ENCODE assay signal across 20 cellular contexts in the genomic region with DNA sequence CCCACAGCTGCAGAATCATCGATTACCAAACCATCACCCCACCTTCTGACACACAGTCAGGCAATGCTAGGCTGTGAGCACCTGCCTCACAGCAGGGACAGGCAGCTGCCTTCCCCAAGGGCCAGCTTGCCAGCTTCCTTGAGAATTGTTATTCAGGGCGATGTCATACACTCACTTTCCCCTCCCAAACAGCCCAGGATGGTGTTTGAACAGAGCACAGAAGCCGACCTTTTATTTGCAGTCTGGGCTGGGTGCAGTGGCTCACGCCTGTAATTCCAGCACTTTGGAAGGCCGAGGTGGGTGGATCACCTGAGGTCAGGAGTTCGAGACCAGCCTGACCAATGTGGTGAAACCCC.
A peak's percentile ranks its signal among the peaks of the same experiment; 100 is the strongest.
DNase-seq lines count a peak whose midpoint lies in the region; ATAC-seq, FAIRE-seq and TF ChIP-seq lines count a peak whose summit lies in the region.
"Had no signal": no experiment of that assay in that cellular context is flagged by ENCODE, and none has a peak within 500 bp of the region (broad histone marks: within the 10 kb centered on the region; RNA-seq: fewer than 3 reads in every experiment).

No MANE protein-coding gene starts in this region.

- H3K4me3 ChIP-seq in GM23338 (no peak overlapping the region), PC-3 (ENCODE audit: low read length) (no peak overlapping the region), small intestine (ENCODE audit: low read depth in 1 of 2, low read length in 2 of 2) (no peak overlapping the region)
- H3K4me3 ChIP-seq: cardiac muscle cell, ovary had no signal

- H3K4me2 ChIP-seq in GM23338 (no peak overlapping the region), PC-3 (ENCODE audit: low read length) (no peak overlapping the region)
- H3K4me2 ChIP-seq: SK-N-SH had no signal

- H3K9me2 ChIP-seq in GM23338 (ENCODE audit: insufficient read depth): no peaks in the 10 kb centered on the region
- H3K9me2 ChIP-seq in PC-3 (replicated peaks; ENCODE audit: low read length): no peaks in the 10 kb centered on the region
- H3K9me2 ChIP-seq: SK-N-SH had no signal

- H3K4me3 Mint-ChIP-seq in GM23338 (no peak overlapping the region), nephron (no peak overlapping the region), WTC11 (no peak overlapping the region)
- H3K4me3 Mint-ChIP-seq: activated naive CD8-positive, alpha-beta T cell treated with anti-CD3 and anti-CD28 coated beads, Interleukin-2, amount 50 U/mL, for 24 hours had no signal

- no peak for FAIRE-seq in small intestine (lab: Jason Lieb, UNC)

- H3K4me1 Mint-ChIP-seq in GM23338: peaks cover 37% of the 10 kb centered on the region
- peaks cover 71% of the 10 kb centered on the region for H3K4me1 Mint-ChIP-seq in nephron
- H3K4me1 Mint-ChIP-seq in WTC11: peaks cover 27% of the 10 kb centered on the region

- H3K27ac ChIP-seq in GM23338 (ENCODE audit: low read depth): no peak overlapping the region
- H3K27ac ChIP-seq in PC-3 (ENCODE audit: low read length): no peak overlapping the region
- H3K27ac ChIP-seq in small intestine (ENCODE audit: low read depth in 1 of 2, low read length in 1 of 2): no peak overlapping the region
- H3K27ac ChIP-seq: cardiac muscle cell, ovary had no signal

- H3K4me1 ChIP-seq in GM23338 (ENCODE audit: insufficient read depth): peaks cover 17% of the 10 kb centered on the region; the same call in 1 of the 2 replicates
- H3K4me1 ChIP-seq in PC-3 (ENCODE audit: insufficient read depth, low read length): no peaks in the 10 kb centered on the region
- no peaks in the 10 kb centered on the region for H3K4me1 ChIP-seq in small intestine (ENCODE audit: control insufficient read depth in 2 of 2, insufficient read depth in 1 of 2, low read depth in 1 of 2, low read length in 1 of 2)

- peak; percentile 45 for DNase-seq in GM23338 (ENCODE audit: low spot score)
- peak; percentile 33 for DNase-seq in NCI-H1092 treated with DMSO at 0.1 percent for 48 hours (lab: John Stamatoyannopoulos, UW)
- peak; percentile 27 for DNase-seq in PC-3
- no peak for DNase-seq in WTC11 (ENCODE audit: low spot score)
- no peak for DNase-seq in small intestine
- DNase-seq in anterior cingulate cortex (lab: John Stamatoyannopoulos, UW): no peak
- DNase-seq: activated CD4-positive, alpha-beta T cell treated with anti-CD3 and anti-CD28 coated beads for 1 hour; activated naive CD8-positive, alpha-beta T cell treated with anti-CD3 and anti-CD28 coated beads, Interleukin-2, amount 50 U/mL, for 24 hours; AML-193; GDM1; left ventricle myocardium superior; NCI-H1048; NCI-H526 treated with DMSO at 0.1 percent for 48 hours; ovary; SK-N-SH; stimulated activated CD4-positive, alpha-beta T cell treated with anti-CD3 and anti-CD28 coated beads, Interleukin-4, amount 100 ng/mL, for 24 hours; T1000 had no signal

- H3K9ac ChIP-seq in PC-3 (ENCODE audit: low read length): no peak overlapping the region
- H3K9ac ChIP-seq: SK-N-SH had no signal

- no peaks in the 10 kb centered on the region for H3K9me3 ChIP-seq in PC-3 (ENCODE audit: low read length)
- no peaks in the 10 kb centered on the region for H3K9me3 ChIP-seq in small intestine (ENCODE audit: control insufficient read depth, low read depth)
- H3K9me3 ChIP-seq: ovary, SK-N-SH had no signal

- CTCF ChIA-PET in PC-3 (lab: Charles Lee) (no interaction called here), WTC11 (lab: Charles Lee) (interaction anchor here (1.0 to 2.3 kb wide), 4 partner anchors 10 to 225 kb away, joined by 3 to 19 read pairs (median 4); no protein-coding TSS in a partner anchor)

- H3K27me3 Mint-ChIP-seq in GM23338 (ENCODE audit: insufficient read depth, low read depth, poor library complexity) (peaks cover 10% of the 10 kb centered on the region), nephron (ENCODE audit: low read depth) (peaks cover 4% of the 10 kb centered on the region), WTC11 (ENCODE audit: low read depth) (no peaks in the 10 kb centered on the region)
- H3K27me3 Mint-ChIP-seq: activated naive CD8-positive, alpha-beta T cell treated with anti-CD3 and anti-CD28 coated beads, Interleukin-2, amount 50 U/mL, for 24 hours had no signal

- H4K20me1 ChIP-seq in GM23338 (replicated peaks; ENCODE audit: insufficient read depth): no peaks in the 10 kb centered on the region
- no peaks in the 10 kb centered on the region for H4K20me1 ChIP-seq in PC-3 (ENCODE audit: low read length)

- H3F3A ChIP-seq in GM23338 (replicated peaks; ENCODE audit: low read depth) (0 out of 2 replicates have a peak, but pooled peaks cover 2% of the 10 kb centered on the region), PC-3 (ENCODE audit: low read length, unreplicated experiment) (no peaks in the 10 kb centered on the region)

- TF ChIP-seq CTCF in GM23338 (conservative IDR thresholded peaks at IDR 0.05; ENCODE audit: low read depth in 2 of 2): no peak
- TF ChIP-seq CTCF in PC-3 (conservative IDR thresholded peaks at IDR 0.05; ENCODE audit: low read depth, low read length): no peak
- no peak for TF ChIP-seq CTCF in nephron (IDR thresholded peaks at IDR 0.05; ENCODE audit: unreplicated experiment in 3 of 3)
- TF ChIP-seq CTCF in WTC11 (IDR thresholded peaks at IDR 0.05): no peak

- no peaks in the 10 kb centered on the region for H3K79me2 ChIP-seq in GM23338 (replicated peaks; ENCODE audit: insufficient read depth)
- no peaks in the 10 kb centered on the region for H3K79me2 ChIP-seq in PC-3 (ENCODE audit: low read length)

- H3K36me3 ChIP-seq in GM23338 (ENCODE audit: insufficient read depth) (no peaks in the 10 kb centered on the region), PC-3 (ENCODE audit: low read depth, low read length) (no peaks in the 10 kb centered on the region), small intestine (ENCODE audit: control insufficient read depth in 2 of 2, insufficient read depth in 2 of 2, low read length in 2 of 2) (peaks cover 0 to 7% of the 10 kb centered on the region in 2 donors)
- H3K36me3 ChIP-seq: cardiac muscle cell, ovary had no signal

- intact Hi-C loops in PC-3 (cut with micrococcal nuclease): no loop called here

- BruUV-seq in PC-3 (replicated peaks; lab: Mats Ljungman, UMichigan): no TSS peak

- H3K27ac Mint-ChIP-seq in GM23338 (no peak overlapping the region), nephron (peak overlapping the region in 2 of 3 experiments; percentile 45 to 57), WTC11 (no peak overlapping the region)
- H3K27ac Mint-ChIP-seq: activated naive CD8-positive, alpha-beta T cell treated with anti-CD3 and anti-CD28 coated beads, Interleukin-2, amount 50 U/mL, for 24 hours had no signal

- H3K9me3 Mint-ChIP-seq in GM23338 (no peaks in the 10 kb centered on the region), nephron (no peaks in the 10 kb centered on the region), WTC11 (no peaks in the 10 kb centered on the region)
- H3K9me3 Mint-ChIP-seq: activated naive CD8-positive, alpha-beta T cell treated with anti-CD3 and anti-CD28 coated beads, Interleukin-2, amount 50 U/mL, for 24 hours had no signal

- POLR2A ChIA-PET in PC-3 (lab: Charles Lee; ENCODE audit: unreplicated experiment) (no interaction called here), WTC11 (lab: Charles Lee) (interaction anchor here (0.5 kb wide), 1 partner anchor 136 kb away, joined by 3 read pairs; no protein-coding TSS in a partner anchor)

- WGBS in small intestine, 3 donors: 39 to 64% (median 59%) methylated on average over 6 of the region's 6 CpGs

- no peak overlapping the region for H2AFZ ChIP-seq in GM23338
- no peak overlapping the region for H2AFZ ChIP-seq in PC-3 (ENCODE audit: low read length)

- no peaks in the 10 kb centered on the region for H3K27me3 ChIP-seq in GM23338 (ENCODE audit: insufficient read depth)
- no peaks in the 10 kb centered on the region for H3K27me3 ChIP-seq in PC-3 (ENCODE audit: low read length)
- H3K27me3 ChIP-seq in small intestine (ENCODE audit: control insufficient read depth in 2 of 2, insufficient read depth in 2 of 2, low read length in 2 of 2): no peaks in the 10 kb centered on the region
- H3K27me3 ChIP-seq: cardiac muscle cell, ovary had no signal

- H3K36me3 Mint-ChIP-seq in GM23338 (ENCODE audit: low read depth) (no peaks in the 10 kb centered on the region), nephron (ENCODE audit: low read depth) (no peaks in the 10 kb centered on the region), WTC11 (no peaks in the 10 kb centered on the region)

- peak; percentile 49 for ATAC-seq in GM23338
- ATAC-seq in PC-3: peak; percentile 22; the same call in 1 of the 2 replicates
- ATAC-seq in WTC11: no peak
- ATAC-seq: activated naive CD8-positive, alpha-beta T cell treated with anti-CD3 and anti-CD28 coated beads, Interleukin-2, amount 50 U/mL, for 24 hours; Panc1 had no signal

TF ChIP-seq in WTC11, 78 proteins besides CTCF, POLR2A, EP300 and RAD21 (continues in another document):
- TF ChIP-seq SP1 (CRISPR knock-in tag; conservative IDR thresholded peaks at IDR 0.05): no peak
- no peak for TF ChIP-seq GTF2I (CRISPR knock-in tag; conservative IDR thresholded peaks at IDR 0.05)
- no peak for TF ChIP-seq ZNF416 (CRISPR knock-in tag; IDR thresholded peaks at IDR 0.05)
- TF ChIP-seq ELF4 (CRISPR knock-in tag; IDR thresholded peaks at IDR 0.05; ENCODE audit: low read depth): no peak
- TF ChIP-seq CBFB (CRISPR knock-in tag; IDR thresholded peaks at IDR 0.05; ENCODE audit: low read depth): no peak
- TF ChIP-seq FOXK1 (CRISPR knock-in tag; IDR thresholded peaks at IDR 0.05): no peak
- no peak for TF ChIP-seq TEAD4 (CRISPR knock-in tag; IDR thresholded peaks at IDR 0.05)
- TF ChIP-seq, protein P1, sequence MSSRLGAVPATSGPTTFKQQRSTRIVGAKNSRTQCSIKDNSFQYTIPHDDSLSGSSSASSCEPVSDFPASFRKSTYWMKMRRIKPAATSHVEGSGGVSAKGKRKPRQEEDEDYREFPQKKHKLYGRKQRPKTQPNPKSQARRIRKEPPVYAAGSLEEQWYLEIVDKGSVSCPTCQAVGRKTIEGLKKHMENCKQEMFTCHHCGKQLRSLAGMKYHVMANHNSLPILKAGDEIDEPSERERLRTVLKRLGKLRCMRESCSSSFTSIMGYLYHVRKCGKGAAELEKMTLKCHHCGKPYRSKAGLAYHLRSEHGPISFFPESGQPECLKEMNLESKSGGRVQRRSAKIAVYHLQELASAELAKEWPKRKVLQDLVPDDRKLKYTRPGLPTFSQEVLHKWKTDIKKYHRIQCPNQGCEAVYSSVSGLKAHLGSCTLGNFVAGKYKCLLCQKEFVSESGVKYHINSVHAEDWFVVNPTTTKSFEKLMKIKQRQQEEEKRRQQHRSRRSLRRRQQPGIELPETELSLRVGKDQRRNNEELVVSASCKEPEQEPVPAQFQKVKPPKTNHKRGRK (CRISPR knock-in tag; IDR thresholded peaks at IDR 0.05; ENCODE audit: borderline replicate concordance): no peak
- no peak for TF ChIP-seq FOXJ3 (CRISPR knock-in tag; IDR thresholded peaks at IDR 0.05; ENCODE audit: borderline replicate concordance)
- TF ChIP-seq ATF1 (CRISPR knock-in tag; IDR thresholded peaks at IDR 0.05): no peak

Comparison
In these comparisons a context has a peak if more than half of its experiments do, and no peak if none do; other contexts are left out.
1. DNase-seq: peak in GM23338 (single experiment), NCI-H1092 treated with DMSO at 0.1 percent for 48 hours (single experiment) and PC-3 (single experiment); none in WTC11 (single experiment), small intestine (single experiment) and anterior cingulate cortex (0 of 58).
2. H3K27ac Mint-ChIP-seq: peak in nephron (2 of 3); none in GM23338 (single experiment) and WTC11 (single experiment).